Comparison of ENCODE assay signal across 1 cellular context in the genomic region with DNA sequence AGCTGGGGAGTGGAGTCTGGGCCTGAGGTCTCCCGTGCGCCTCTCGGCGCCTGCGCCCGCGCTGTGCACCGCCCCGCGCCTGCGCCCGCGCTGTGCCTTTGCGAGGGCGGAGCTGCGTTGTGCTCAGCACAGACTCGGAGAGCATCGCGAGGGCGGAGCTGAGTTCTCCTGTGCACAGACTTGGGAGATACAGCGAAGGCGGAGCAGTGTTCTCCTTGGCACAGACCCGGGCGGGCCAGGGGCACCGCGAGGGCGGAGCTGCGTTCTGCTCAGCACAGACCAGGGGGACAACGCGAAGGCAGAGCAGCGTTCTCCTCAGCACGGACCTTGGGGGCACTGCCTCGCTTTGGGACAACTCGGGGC.
TF ChIP-seq lines count a peak whose summit lies in the region.

No MANE protein-coding gene starts in this region.

TF ChIP-seq in K562, 482 proteins besides CTCF, POLR2A, EP300 and RAD21 (continued from another document):
- TF ChIP-seq, protein P1, sequence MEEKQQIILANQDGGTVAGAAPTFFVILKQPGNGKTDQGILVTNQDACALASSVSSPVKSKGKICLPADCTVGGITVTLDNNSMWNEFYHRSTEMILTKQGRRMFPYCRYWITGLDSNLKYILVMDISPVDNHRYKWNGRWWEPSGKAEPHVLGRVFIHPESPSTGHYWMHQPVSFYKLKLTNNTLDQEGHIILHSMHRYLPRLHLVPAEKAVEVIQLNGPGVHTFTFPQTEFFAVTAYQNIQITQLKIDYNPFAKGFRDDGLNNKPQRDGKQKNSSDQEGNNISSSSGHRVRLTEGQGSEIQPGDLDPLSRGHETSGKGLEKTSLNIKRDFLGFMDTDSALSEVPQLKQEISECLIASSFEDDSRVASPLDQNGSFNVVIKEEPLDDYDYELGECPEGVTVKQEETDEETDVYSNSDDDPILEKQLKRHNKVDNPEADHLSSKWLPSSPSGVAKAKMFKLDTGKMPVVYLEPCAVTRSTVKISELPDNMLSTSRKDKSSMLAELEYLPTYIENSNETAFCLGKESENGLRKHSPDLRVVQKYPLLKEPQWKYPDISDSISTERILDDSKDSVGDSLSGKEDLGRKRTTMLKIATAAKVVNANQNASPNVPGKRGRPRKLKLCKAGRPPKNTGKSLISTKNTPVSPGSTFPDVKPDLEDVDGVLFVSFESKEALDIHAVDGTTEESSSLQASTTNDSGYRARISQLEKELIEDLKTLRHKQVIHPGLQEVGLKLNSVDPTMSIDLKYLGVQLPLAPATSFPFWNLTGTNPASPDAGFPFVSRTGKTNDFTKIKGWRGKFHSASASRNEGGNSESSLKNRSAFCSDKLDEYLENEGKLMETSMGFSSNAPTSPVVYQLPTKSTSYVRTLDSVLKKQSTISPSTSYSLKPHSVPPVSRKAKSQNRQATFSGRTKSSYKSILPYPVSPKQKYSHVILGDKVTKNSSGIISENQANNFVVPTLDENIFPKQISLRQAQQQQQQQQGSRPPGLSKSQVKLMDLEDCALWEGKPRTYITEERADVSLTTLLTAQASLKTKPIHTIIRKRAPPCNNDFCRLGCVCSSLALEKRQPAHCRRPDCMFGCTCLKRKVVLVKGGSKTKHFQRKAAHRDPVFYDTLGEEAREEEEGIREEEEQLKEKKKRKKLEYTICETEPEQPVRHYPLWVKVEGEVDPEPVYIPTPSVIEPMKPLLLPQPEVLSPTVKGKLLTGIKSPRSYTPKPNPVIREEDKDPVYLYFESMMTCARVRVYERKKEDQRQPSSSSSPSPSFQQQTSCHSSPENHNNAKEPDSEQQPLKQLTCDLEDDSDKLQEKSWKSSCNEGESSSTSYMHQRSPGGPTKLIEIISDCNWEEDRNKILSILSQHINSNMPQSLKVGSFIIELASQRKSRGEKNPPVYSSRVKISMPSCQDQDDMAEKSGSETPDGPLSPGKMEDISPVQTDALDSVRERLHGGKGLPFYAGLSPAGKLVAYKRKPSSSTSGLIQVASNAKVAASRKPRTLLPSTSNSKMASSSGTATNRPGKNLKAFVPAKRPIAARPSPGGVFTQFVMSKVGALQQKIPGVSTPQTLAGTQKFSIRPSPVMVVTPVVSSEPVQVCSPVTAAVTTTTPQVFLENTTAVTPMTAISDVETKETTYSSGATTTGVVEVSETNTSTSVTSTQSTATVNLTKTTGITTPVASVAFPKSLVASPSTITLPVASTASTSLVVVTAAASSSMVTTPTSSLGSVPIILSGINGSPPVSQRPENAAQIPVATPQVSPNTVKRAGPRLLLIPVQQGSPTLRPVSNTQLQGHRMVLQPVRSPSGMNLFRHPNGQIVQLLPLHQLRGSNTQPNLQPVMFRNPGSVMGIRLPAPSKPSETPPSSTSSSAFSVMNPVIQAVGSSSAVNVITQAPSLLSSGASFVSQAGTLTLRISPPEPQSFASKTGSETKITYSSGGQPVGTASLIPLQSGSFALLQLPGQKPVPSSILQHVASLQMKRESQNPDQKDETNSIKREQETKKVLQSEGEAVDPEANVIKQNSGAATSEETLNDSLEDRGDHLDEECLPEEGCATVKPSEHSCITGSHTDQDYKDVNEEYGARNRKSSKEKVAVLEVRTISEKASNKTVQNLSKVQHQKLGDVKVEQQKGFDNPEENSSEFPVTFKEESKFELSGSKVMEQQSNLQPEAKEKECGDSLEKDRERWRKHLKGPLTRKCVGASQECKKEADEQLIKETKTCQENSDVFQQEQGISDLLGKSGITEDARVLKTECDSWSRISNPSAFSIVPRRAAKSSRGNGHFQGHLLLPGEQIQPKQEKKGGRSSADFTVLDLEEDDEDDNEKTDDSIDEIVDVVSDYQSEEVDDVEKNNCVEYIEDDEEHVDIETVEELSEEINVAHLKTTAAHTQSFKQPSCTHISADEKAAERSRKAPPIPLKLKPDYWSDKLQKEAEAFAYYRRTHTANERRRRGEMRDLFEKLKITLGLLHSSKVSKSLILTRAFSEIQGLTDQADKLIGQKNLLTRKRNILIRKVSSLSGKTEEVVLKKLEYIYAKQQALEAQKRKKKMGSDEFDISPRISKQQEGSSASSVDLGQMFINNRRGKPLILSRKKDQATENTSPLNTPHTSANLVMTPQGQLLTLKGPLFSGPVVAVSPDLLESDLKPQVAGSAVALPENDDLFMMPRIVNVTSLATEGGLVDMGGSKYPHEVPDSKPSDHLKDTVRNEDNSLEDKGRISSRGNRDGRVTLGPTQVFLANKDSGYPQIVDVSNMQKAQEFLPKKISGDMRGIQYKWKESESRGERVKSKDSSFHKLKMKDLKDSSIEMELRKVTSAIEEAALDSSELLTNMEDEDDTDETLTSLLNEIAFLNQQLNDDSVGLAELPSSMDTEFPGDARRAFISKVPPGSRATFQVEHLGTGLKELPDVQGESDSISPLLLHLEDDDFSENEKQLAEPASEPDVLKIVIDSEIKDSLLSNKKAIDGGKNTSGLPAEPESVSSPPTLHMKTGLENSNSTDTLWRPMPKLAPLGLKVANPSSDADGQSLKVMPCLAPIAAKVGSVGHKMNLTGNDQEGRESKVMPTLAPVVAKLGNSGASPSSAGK (IDR thresholded peaks at IDR 0.05), result peak; percentile 21; the same call in 1 of the 2 replicates
- TF ChIP-seq ATF7 (IDR thresholded peaks at IDR 0.05) (0 out of 2 replicates have a peak, but pooled peaks have one; percentile 20), POLR2B (IDR thresholded peaks at IDR 0.05; ENCODE audit: low read depth, partially characterized antibody) (peak; percentile 63), RBFOX2 (IDR thresholded peaks at IDR 0.05; ENCODE audit: low read depth, low read length) (peak; percentile 60), L3MBTL2 (IDR thresholded peaks at IDR 0.05) (peak; percentile 27; the same call in 1 of the 2 replicates), MEIS2 (IDR thresholded peaks at IDR 0.05; ENCODE audit: partially characterized antibody) (peak; percentile 94), CHD2 (IDR thresholded peaks at IDR 0.05; ENCODE audit: low read depth, low read length) (0 out of 2 replicates have a peak, but pooled peaks have one; percentile 30), SUPT5H (IDR thresholded peaks at IDR 0.05) (peak; percentile 48; the same call in 1 of the 2 replicates), NRF1 (conservative IDR thresholded peaks at IDR 0.05 in 1 of 2, IDR thresholded peaks at IDR 0.05 in 1 of 2) (peak; percentile 95), CTBP1 (IDR thresholded peaks at IDR 0.05; ENCODE audit: borderline replicate concordance) (peak; percentile 57; the same call in 1 of the 2 replicates), PHF8 (IDR thresholded peaks at IDR 0.05; ENCODE audit: borderline replicate concordance, low read length) (peak; percentile 30; the same call in 1 of the 2 replicates), EGR1 (conservative IDR thresholded peaks at IDR 0.05) (peak; percentile 74)
